34 cellular contexts compared by ENCODE assay signal in the genomic region with DNA sequence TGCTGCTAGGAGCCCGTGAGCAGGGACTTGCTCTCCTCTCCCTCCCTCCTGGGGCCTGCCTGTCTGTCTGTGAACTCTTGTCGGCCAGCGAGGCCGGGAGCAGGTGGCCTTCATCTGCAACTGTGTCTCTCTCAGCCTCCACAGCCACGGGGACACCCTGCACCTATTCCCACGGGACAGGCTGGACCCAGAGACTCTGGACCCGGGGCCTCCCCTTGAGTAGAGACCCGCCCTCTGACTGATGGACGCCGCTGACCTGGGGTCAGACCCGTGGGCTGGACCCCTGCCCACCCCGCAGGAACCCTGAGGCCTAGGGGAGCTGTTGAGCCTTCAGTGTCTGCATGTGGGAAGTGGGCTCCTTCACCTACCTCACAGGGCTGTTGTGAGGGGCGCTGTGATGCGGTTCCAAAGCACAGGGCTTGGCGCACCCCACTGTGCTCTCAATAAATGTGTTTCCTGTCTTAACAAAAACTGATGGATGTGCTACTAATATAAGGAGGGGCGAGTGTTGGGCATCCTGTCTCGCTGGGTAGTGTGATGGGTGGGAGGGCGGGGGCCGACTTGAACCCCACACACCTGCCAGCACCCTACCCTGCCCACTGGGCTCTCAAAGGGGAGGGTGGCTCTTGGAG. TPM values are rescaled to one million over a fixed set of nuclear protein-coding genes. Genes with fewer than 3 reads are reported as not detected.
"Had no signal": no experiment of that assay in that cellular context is flagged by ENCODE, and none has a peak within 500 bp of the region (broad histone marks: within the 10 kb centered on the region; RNA-seq: fewer than 3 reads in every experiment).

No MANE protein-coding gene starts in this region.

- H3K4me3 Mint-ChIP-seq: activated naive CD4-positive, alpha-beta T cell treated with anti-CD3 and anti-CD28 coated beads, Interleukin-2, amount 10 ng/mL, durations not matched to agents 7 days and 5 days; activated naive CD8-positive, alpha-beta T cell treated with anti-CD3 and anti-CD28 coated beads, Interleukin-2, amount 10 ng/mL, durations not matched to agents 7 days and 5 days; activated T-helper 1 cell treated with anti-CD3 and anti-CD28 coated beads, Interleukin-12 subunit alpha, Interleukin-12 subunit beta, Interleukin-2, Interleukin-4 antibody, amounts not matched to agents 30 ng/mL and 10 ng/mL and 1 ng/mL, durations not matched to agents 14 hours and 24 hours and 36 hours; immature natural killer cell; nephron; stimulated activated effector memory CD8-positive, alpha-beta T cell treated with anti-CD3 and anti-CD28 coated beads, Interleukin-12 subunit alpha, Interleukin-12 subunit beta, amount 100 ng/mL, for 72 hours; stimulated activated naive CD8-positive, alpha-beta T cell treated with anti-CD3 and anti-CD28 coated beads, Interleukin-15, Interleukin-2, amounts not matched to agents 100 ng/mL and 50 ng/mL, for 24 hours; T-helper 1 cell treated with Interleukin-12 subunit alpha and Interleukin-12 subunit beta and Interleukin-4 antibody, amounts not matched to agents 30 μg/mL and 1 μg/mL, for 36 hours had no signal

- H3K36me3 Mint-ChIP-seq: activated naive CD4-positive, alpha-beta T cell treated with anti-CD3 and anti-CD28 coated beads, Interleukin-2, amount 10 ng/mL, durations not matched to agents 7 days and 5 days; activated naive CD8-positive, alpha-beta T cell treated with anti-CD3 and anti-CD28 coated beads, Interleukin-2, amount 10 ng/mL, durations not matched to agents 7 days and 5 days; immature natural killer cell; stimulated activated effector memory CD8-positive, alpha-beta T cell treated with anti-CD3 and anti-CD28 coated beads, Interleukin-12 subunit alpha, Interleukin-12 subunit beta, amount 100 ng/mL, for 72 hours had no signal

- H3K27ac ChIP-seq: brain microvascular endothelial cell, gastroesophageal sphincter, parathyroid adenoma, right lobe of liver, thoracic aorta, VCaP had no signal

- ATAC-seq: activated CD4-positive, CD25-positive, alpha-beta regulatory T cell treated with anti-CD3 and anti-CD28 coated beads, Interleukin-2, amount 50 U/mL, for 24 hours; gastroesophageal sphincter; left lobe of liver; right lobe of liver had no signal

- H3K4me1 Mint-ChIP-seq: activated naive CD4-positive, alpha-beta T cell treated with anti-CD3 and anti-CD28 coated beads, Interleukin-2, amount 10 ng/mL, durations not matched to agents 7 days and 5 days; activated naive CD8-positive, alpha-beta T cell treated with anti-CD3 and anti-CD28 coated beads, Interleukin-2, amount 10 ng/mL, durations not matched to agents 7 days and 5 days; immature natural killer cell; stimulated activated effector memory CD8-positive, alpha-beta T cell treated with anti-CD3 and anti-CD28 coated beads, Interleukin-12 subunit alpha, Interleukin-12 subunit beta, amount 100 ng/mL, for 72 hours had no signal

- H3K27me3 Mint-ChIP-seq: stimulated activated naive CD8-positive, alpha-beta T cell treated with anti-CD3 and anti-CD28 coated beads, Interleukin-15, Interleukin-2, amounts not matched to agents 100 ng/mL and 50 ng/mL, for 24 hours had no signal

- H3K27me3 ChIP-seq: brain microvascular endothelial cell, right lobe of liver had no signal

- H3K9me3 Mint-ChIP-seq: activated naive CD8-positive, alpha-beta T cell treated with anti-CD3 and anti-CD28 coated beads, Interleukin-2, amount 10 ng/mL, durations not matched to agents 7 days and 5 days; activated T-helper 1 cell treated with anti-CD3 and anti-CD28 coated beads, Interleukin-12 subunit alpha, Interleukin-12 subunit beta, Interleukin-2, Interleukin-4 antibody, amounts not matched to agents 30 ng/mL and 10 ng/mL and 1 ng/mL, durations not matched to agents 14 hours and 24 hours and 36 hours; nephron; stimulated activated effector memory CD8-positive, alpha-beta T cell treated with anti-CD3 and anti-CD28 coated beads, Interleukin-12 subunit alpha, Interleukin-12 subunit beta, amount 100 ng/mL, for 72 hours; stimulated activated naive CD8-positive, alpha-beta T cell treated with anti-CD3 and anti-CD28 coated beads, Interleukin-15, Interleukin-2, amounts not matched to agents 100 ng/mL and 50 ng/mL, for 24 hours; T-helper 1 cell treated with Interleukin-12 subunit alpha and Interleukin-12 subunit beta and Interleukin-4 antibody, amounts not matched to agents 30 μg/mL and 1 μg/mL, for 36 hours had no signal

- H3K4me1 ChIP-seq: gastroesophageal sphincter, parathyroid adenoma, right lobe of liver had no signal

- H3K36me3 ChIP-seq: gastroesophageal sphincter, right lobe of liver, thoracic aorta had no signal

- H3K4me3 ChIP-seq: gastroesophageal sphincter, right lobe of liver, thoracic aorta had no signal

- H3K9me3 ChIP-seq: gastroesophageal sphincter, right lobe of liver, thoracic aorta had no signal

- DNase-seq: activated CD4-positive, alpha-beta T cell treated with anti-CD3 and anti-CD28 coated beads for 48 hours; activated CD4-positive, alpha-beta T cell treated with anti-CD3 and anti-CD28 coated beads, Interleukin-2, amount 50 U/mL, for 48 hours; activated CD8-positive, alpha-beta memory T cell treated with anti-CD3 and anti-CD28 coated beads for 24 hours; activated gamma-delta T cell; activated naive CD4-positive, alpha-beta T cell treated with anti-CD3 and anti-CD28 coated beads, Interleukin-2, amount 10 ng/mL, durations not matched to agents 7 days and 5 days; activated naive CD8-positive, alpha-beta T cell treated with anti-CD3 and anti-CD28 coated beads, Interleukin-2, amount 10 ng/mL, durations not matched to agents 7 days and 5 days; activated T-cell treated with anti-CD3 and anti-CD28 coated beads, Interleukin-2, amount 50 U/mL, for 1 hour; caudate nucleus; hypothalamus; immature natural killer cell; nucleus accumbens; stimulated activated CD4-positive, alpha-beta T cell treated with anti-CD3 and anti-CD28 coated beads, Interleukin-4, amount 100 ng/mL, for 24 hours; T-helper 9 cell; trophoblast cell had no signal

- H3K27ac Mint-ChIP-seq: activated naive CD4-positive, alpha-beta T cell treated with anti-CD3 and anti-CD28 coated beads, Interleukin-2, amount 10 ng/mL, durations not matched to agents 7 days and 5 days; activated naive CD8-positive, alpha-beta T cell treated with anti-CD3 and anti-CD28 coated beads, Interleukin-2, amount 10 ng/mL, durations not matched to agents 7 days and 5 days; activated T-helper 1 cell treated with anti-CD3 and anti-CD28 coated beads, Interleukin-12 subunit alpha, Interleukin-12 subunit beta, Interleukin-2, Interleukin-4 antibody, amounts not matched to agents 30 ng/mL and 10 ng/mL and 1 ng/mL, durations not matched to agents 14 hours and 24 hours and 36 hours; immature natural killer cell; stimulated activated effector memory CD8-positive, alpha-beta T cell treated with anti-CD3 and anti-CD28 coated beads, Interleukin-12 subunit alpha, Interleukin-12 subunit beta, amount 100 ng/mL, for 72 hours; stimulated activated naive CD8-positive, alpha-beta T cell treated with anti-CD3 and anti-CD28 coated beads, Interleukin-15, Interleukin-2, amounts not matched to agents 100 ng/mL and 50 ng/mL, for 24 hours; T-helper 1 cell treated with Interleukin-12 subunit alpha and Interleukin-12 subunit beta and Interleukin-4 antibody, amounts not matched to agents 30 μg/mL and 1 μg/mL, for 36 hours had no signal

RNA-seq across cellular contexts. Expression of a gene that starts 34.8 kb away (rescaled TPM):
- total RNA-seq: activated naive CD8-positive, alpha-beta T cell treated with anti-CD3 and anti-CD28 coated beads, Interleukin-2, amount 10 ng/mL, durations not matched to agents 7 days and 5 days; activated T-helper 1 cell treated with anti-CD3 and anti-CD28 coated beads, Interleukin-12 subunit alpha, Interleukin-12 subunit beta, Interleukin-2, Interleukin-4 antibody, amounts not matched to agents 30 ng/mL and 10 ng/mL and 1 ng/mL, durations not matched to agents 14 hours and 24 hours and 36 hours; astrocyte had no signal
- polyA plus RNA-seq: immature natural killer cell had no signal

RNA-seq across cellular contexts. Expression of a gene that starts 42.9 kb away (rescaled TPM):
- total RNA-seq: activated naive CD8-positive, alpha-beta T cell treated with anti-CD3 and anti-CD28 coated beads, Interleukin-2, amount 10 ng/mL, durations not matched to agents 7 days and 5 days; activated T-helper 1 cell treated with anti-CD3 and anti-CD28 coated beads, Interleukin-12 subunit alpha, Interleukin-12 subunit beta, Interleukin-2, Interleukin-4 antibody, amounts not matched to agents 30 ng/mL and 10 ng/mL and 1 ng/mL, durations not matched to agents 14 hours and 24 hours and 36 hours; endothelial cell of umbilical vein; fibroblast of lung; fibroblast of villous mesenchyme; left lobe of liver; lung microvascular endothelial cell; mesenteric fat pad; subcutaneous adipose tissue; thoracic aorta had no signal
- polyA plus RNA-seq: endothelial cell of umbilical vein, fibroblast of lung, immature natural killer cell had no signal
